In the genomic region with DNA sequence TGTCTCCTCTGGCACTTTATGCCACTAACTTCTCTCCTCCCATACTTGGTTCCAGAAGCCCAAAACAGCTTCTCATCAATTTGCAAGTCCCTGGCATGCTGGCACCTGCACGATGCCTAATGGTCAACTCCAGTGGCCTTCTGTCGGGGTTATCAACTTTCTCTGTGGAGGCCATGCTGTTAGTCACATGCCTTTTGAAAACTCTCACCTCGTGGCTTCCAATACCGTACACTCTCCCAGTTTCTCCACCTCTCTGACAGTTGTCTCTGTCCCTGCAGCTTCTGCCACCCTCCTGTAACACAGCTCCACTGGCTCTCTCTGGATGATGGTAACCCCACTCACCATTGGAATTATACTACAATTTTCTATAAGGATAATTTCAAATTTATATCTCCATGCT, we compare ENCODE assay signal across 18 cellular contexts.
DNase-seq lines count a peak whose midpoint lies in the region; ATAC-seq lines count a peak whose summit lies in the region.
"Had no signal": no experiment of that assay in that cellular context is flagged by ENCODE, and none has a peak within 500 bp of the region (broad histone marks: within the 10 kb centered on the region; RNA-seq: fewer than 3 reads in every experiment).

No MANE protein-coding gene starts in this region.

- H3K36me3 ChIP-seq in naive thymus-derived CD4-positive, alpha-beta T cell (ENCODE audit: control insufficient read depth in 2 of 3, insufficient read depth in 3 of 3, low read length in 3 of 3), result peaks cover 0 to 22% (median 0%) of the 10 kb centered on the region in 3 experiments
- peaks cover 0 to 13% (median 11%) of the 10 kb centered on the region in 3 donors for H3K36me3 ChIP-seq in skeletal muscle tissue (ENCODE audit: control insufficient read depth in 3 of 3, insufficient read depth in 3 of 3, low read length in 3 of 3)
- H3K36me3 ChIP-seq: HAP-1 had no signal

- no peak overlapping the region for H3K27ac ChIP-seq in naive thymus-derived CD4-positive, alpha-beta T cell (ENCODE audit: low read depth, low read length)
- peak overlapping the region; percentile 23 for H3K27ac ChIP-seq in skeletal muscle tissue (ENCODE audit: low read depth, low read length)
- H3K27ac ChIP-seq: 22Rv1, A549, C4-2B, HL-60 had no signal

- H3K9ac ChIP-seq in skeletal muscle tissue (ENCODE audit: low read depth in 1 of 3, low read length in 3 of 3), result no peak overlapping the region

- POLR2A ChIA-PET in naive thymus-derived CD4-positive, alpha-beta T cell (lab: Charles Lee), result no interaction called here

- no peaks in the 10 kb centered on the region for H3K27me3 ChIP-seq in naive thymus-derived CD4-positive, alpha-beta T cell (ENCODE audit: control insufficient read depth in 2 of 2, insufficient read depth in 2 of 2, low read length in 2 of 2)
- no peaks in the 10 kb centered on the region for H3K27me3 ChIP-seq in skeletal muscle tissue (ENCODE audit: control insufficient read depth in 3 of 3, insufficient read depth in 3 of 3, low read length in 3 of 3)

- peak overlapping the region; percentile 2 for H3K27ac Mint-ChIP-seq in activated naive CD4-positive, alpha-beta T cell treated with anti-CD3 and anti-CD28 coated beads, Interleukin-2, amount 50 U/mL, for 24 hours
- peak overlapping the region; percentile 2 for H3K27ac Mint-ChIP-seq in T-helper 17 cell
- H3K27ac Mint-ChIP-seq in naive thymus-derived CD4-positive, alpha-beta T cell, result peak overlapping the region in 7 of 9 donors; percentile 18 to 72 (median 53)

- DNase-seq in activated naive CD4-positive, alpha-beta T cell treated with Interleukin-2 at 50 U/mL for 16 hours, result no peak
- DNase-seq in T-helper 17 cell, result no peak
- DNase-seq in naive thymus-derived CD4-positive, alpha-beta T cell, result no peak
- no peak for DNase-seq in cortex of kidney (lab: John Stamatoyannopoulos, UW)
- DNase-seq: AML-193; CD4-positive, alpha-beta T cell; DMS153; DMS79; GF-D8 had no signal

- H3K9me3 ChIP-seq in T-helper 17 cell (ENCODE audit: control insufficient read depth, low read length, poor library complexity, severe bottlenecking) (no peaks in the 10 kb centered on the region), skeletal muscle tissue (ENCODE audit: control insufficient read depth in 3 of 3, low read length in 3 of 3) (no peaks in the 10 kb centered on the region)
- peaks cover 0 to 1% (median 0%) of the 10 kb centered on the region in 3 experiments for H3K9me3 ChIP-seq in naive thymus-derived CD4-positive, alpha-beta T cell (ENCODE audit: control insufficient read depth in 2 of 3, low read length in 3 of 3)
- H3K9me3 ChIP-seq: A549 had no signal

- ATAC-seq in T-helper 17 cell (no peak), HG02571 (IDR thresholded peaks at IDR 0.05; ENCODE audit: unreplicated experiment) (no peak), GM21619 (IDR thresholded peaks at IDR 0.05; ENCODE audit: unreplicated experiment) (no peak)
- no peak for ATAC-seq in naive thymus-derived CD4-positive, alpha-beta T cell
- ATAC-seq: A549 had no signal

- no peak overlapping the region for H3K4me3 ChIP-seq in naive thymus-derived CD4-positive, alpha-beta T cell (ENCODE audit: low read length)
- no peak overlapping the region for H3K4me3 ChIP-seq in skeletal muscle tissue (ENCODE audit: low read length in 3 of 3)
- H3K4me3 ChIP-seq: A549, HAP-1 had no signal

- intact Hi-C loops in naive thymus-derived CD4-positive, alpha-beta T cell (cut with micrococcal nuclease), result no loop called here

- no peak overlapping the region for H3K4me3 Mint-ChIP-seq in activated naive CD4-positive, alpha-beta T cell treated with anti-CD3 and anti-CD28 coated beads, Interleukin-2, amount 50 U/mL, for 24 hours
- H3K4me3 Mint-ChIP-seq in T-helper 17 cell, result peak overlapping the region; percentile 5
- peak overlapping the region in 3 of 10 donors; percentile 21 to 48 (median 41) for H3K4me3 Mint-ChIP-seq in naive thymus-derived CD4-positive, alpha-beta T cell
- H3K4me3 Mint-ChIP-seq: CD4-positive, alpha-beta T cell had no signal

- H3K27me3 Mint-ChIP-seq in activated naive CD4-positive, alpha-beta T cell treated with anti-CD3 and anti-CD28 coated beads, Interleukin-2, amount 50 U/mL, for 24 hours, result no peaks in the 10 kb centered on the region
- H3K27me3 Mint-ChIP-seq in T-helper 17 cell, result no peaks in the 10 kb centered on the region
- H3K27me3 Mint-ChIP-seq in naive thymus-derived CD4-positive, alpha-beta T cell, result no peaks in the 10 kb centered on the region
- H3K27me3 Mint-ChIP-seq: CD4-positive, alpha-beta T cell had no signal

- CTCF ChIA-PET in naive thymus-derived CD4-positive, alpha-beta T cell (lab: Charles Lee), result interaction anchor here (0.6 kb wide), 1 partner anchor 632 kb away, joined by 3 read pairs; no protein-coding TSS in a partner anchor

- peaks cover 0 to 7% of the 10 kb centered on the region in 2 donors for H3K4me1 ChIP-seq in naive thymus-derived CD4-positive, alpha-beta T cell (ENCODE audit: control insufficient read depth in 2 of 2, insufficient read depth in 2 of 2, low read length in 2 of 2)
- peaks cover 0 to 9% (median 3%) of the 10 kb centered on the region in 3 donors for H3K4me1 ChIP-seq in skeletal muscle tissue (ENCODE audit: control insufficient read depth in 3 of 3, insufficient read depth in 3 of 3, low read length in 3 of 3)
- H3K4me1 ChIP-seq: A549 had no signal

- H3K36me3 Mint-ChIP-seq in activated naive CD4-positive, alpha-beta T cell treated with anti-CD3 and anti-CD28 coated beads, Interleukin-2, amount 50 U/mL, for 24 hours, result peaks cover 42% of the 10 kb centered on the region
- peaks cover 15% of the 10 kb centered on the region for H3K36me3 Mint-ChIP-seq in T-helper 17 cell (ENCODE audit: low read depth)
- peaks cover 0 to 74% (median 63%) of the 10 kb centered on the region in 5 donors for H3K36me3 Mint-ChIP-seq in naive thymus-derived CD4-positive, alpha-beta T cell

- no peaks in the 10 kb centered on the region for H3K9me3 Mint-ChIP-seq in activated naive CD4-positive, alpha-beta T cell treated with anti-CD3 and anti-CD28 coated beads, Interleukin-2, amount 50 U/mL, for 24 hours
- peaks cover under 1 to 14% (median 4%) of the 10 kb centered on the region in 11 donors for H3K9me3 Mint-ChIP-seq in naive thymus-derived CD4-positive, alpha-beta T cell

- H3K4me1 Mint-ChIP-seq in activated naive CD4-positive, alpha-beta T cell treated with anti-CD3 and anti-CD28 coated beads, Interleukin-2, amount 50 U/mL, for 24 hours, result peaks cover 56% of the 10 kb centered on the region
- peaks cover 9% of the 10 kb centered on the region for H3K4me1 Mint-ChIP-seq in T-helper 17 cell
- peaks cover 0 to 66% (median 55%) of the 10 kb centered on the region in 7 donors for H3K4me1 Mint-ChIP-seq in naive thymus-derived CD4-positive, alpha-beta T cell

Comparison
In these comparisons a context has a peak if more than half of its experiments do, and no peak if none do; other contexts are left out.
1. H3K27ac Mint-ChIP-seq: peak in every context shown above with its lines; median percentile 53 in naive thymus-derived CD4-positive, alpha-beta T cell; 2 in activated naive CD4-positive, alpha-beta T cell treated with anti-CD3 and anti-CD28 coated beads, Interleukin-2, amount 50 U/mL, for 24 hours; 2 in T-helper 17 cell.